ENCODE assay signal across 9 cellular contexts in genomic region chr6:119444642-119445557, GRCh38.
DNase-seq lines count a peak whose midpoint lies in the region; ATAC-seq and TF ChIP-seq lines count a peak whose summit lies in the region.
"Had no signal": no experiment of that assay in that cellular context is flagged by ENCODE, and none has a peak within 500 bp of the region (broad histone marks: within the 10 kb centered on the region; RNA-seq: fewer than 3 reads in every experiment).

No MANE protein-coding gene starts in this region.

- H4K20me1 ChIP-seq in fibroblast of lung (ENCODE audit: control insufficient read depth, extremely low read depth, insufficient read depth, low read length), result no peaks in the 10 kb centered on the region

- peaks cover 10% of the 10 kb centered on the region for H3K36me3 Mint-ChIP-seq in activated T-helper 1 cell treated with anti-CD3 and anti-CD28 coated beads, Interleukin-12 subunit alpha, Interleukin-12 subunit beta, Interleukin-2, Interleukin-4 antibody, amounts not matched to agents 30 ng/mL and 10 ng/mL and 1 ng/mL, durations not matched to agents 14 hours and 24 hours and 36 hours (ENCODE audit: low read depth)

- no peak for TF ChIP-seq CTCF in fibroblast of lung (conservative IDR thresholded peaks at IDR 0.05 in 1 of 2, IDR thresholded peaks at IDR 0.05 in 1 of 2; ENCODE audit: low read depth in 1 of 2, low read length in 2 of 2)
- TF ChIP-seq CTCF in brain microvascular endothelial cell (IDR thresholded peaks at IDR 0.05; ENCODE audit: low read depth, low read length, missing control alignments), result no peak

- peaks cover 13% of the 10 kb centered on the region for H3K9me3 Mint-ChIP-seq in activated T-helper 1 cell treated with anti-CD3 and anti-CD28 coated beads, Interleukin-12 subunit alpha, Interleukin-12 subunit beta, Interleukin-2, Interleukin-4 antibody, amounts not matched to agents 30 ng/mL and 10 ng/mL and 1 ng/mL, durations not matched to agents 14 hours and 24 hours and 36 hours
- H3K9me3 Mint-ChIP-seq: activated T-cell treated with anti-CD3 and anti-CD28 coated beads, Interleukin-2, amount 50 U/mL, for 4 hours had no signal

- in situ Hi-C loops in brain microvascular endothelial cell (cut with HindIII; ENCODE audit: low pct_ligation_motif_present, low sequenced_read_pairs), result no loop called here

- no peaks in the 10 kb centered on the region for H3K79me2 ChIP-seq in fibroblast of lung (ENCODE audit: control insufficient read depth, insufficient read depth, low read length)

- H3K27ac ChIP-seq in fibroblast of lung (ENCODE audit: insufficient read depth, low read length) (no peak overlapping the region), brain microvascular endothelial cell (no peak overlapping the region)

- H3K27ac Mint-ChIP-seq in activated T-helper 1 cell treated with anti-CD3 and anti-CD28 coated beads, Interleukin-12 subunit alpha, Interleukin-12 subunit beta, Interleukin-2, Interleukin-4 antibody, amounts not matched to agents 30 ng/mL and 10 ng/mL and 1 ng/mL, durations not matched to agents 14 hours and 24 hours and 36 hours, result no peak overlapping the region

- peaks cover 8% of the 10 kb centered on the region for H3K4me1 ChIP-seq in fibroblast of lung (ENCODE audit: control insufficient read depth, extremely low read depth, insufficient read depth, low read length)

- H3K4me3 ChIP-seq in fibroblast of lung (replicated peaks in 1 of 4; ENCODE audit: control extremely low read depth in 1 of 4, insufficient read depth in 1 of 4, low read depth in 3 of 4, low read length in 4 of 4) (no peak overlapping the region), brain microvascular endothelial cell (ENCODE audit: low read depth, low read length) (no peak overlapping the region)

- no peaks in the 10 kb centered on the region for H3K36me3 ChIP-seq in fibroblast of lung (ENCODE audit: control insufficient read depth, insufficient read depth, low read length)
- H3K36me3 ChIP-seq in brain microvascular endothelial cell (replicated peaks), result no peaks in the 10 kb centered on the region

- no peak overlapping the region for H3K9ac ChIP-seq in fibroblast of lung (ENCODE audit: insufficient read depth, low read length)

- no peak overlapping the region for H3K4me2 ChIP-seq in fibroblast of lung (ENCODE audit: extremely low read depth, insufficient read depth, low read length)

- H3K4me3 Mint-ChIP-seq in activated T-helper 1 cell treated with anti-CD3 and anti-CD28 coated beads, Interleukin-12 subunit alpha, Interleukin-12 subunit beta, Interleukin-2, Interleukin-4 antibody, amounts not matched to agents 30 ng/mL and 10 ng/mL and 1 ng/mL, durations not matched to agents 14 hours and 24 hours and 36 hours, result no peak overlapping the region
- H3K4me3 Mint-ChIP-seq: activated T-cell treated with anti-CD3 and anti-CD28 coated beads, Interleukin-2, amount 50 U/mL, for 4 hours had no signal

- peaks cover 55% of the 10 kb centered on the region for H3K4me1 Mint-ChIP-seq in activated T-helper 1 cell treated with anti-CD3 and anti-CD28 coated beads, Interleukin-12 subunit alpha, Interleukin-12 subunit beta, Interleukin-2, Interleukin-4 antibody, amounts not matched to agents 30 ng/mL and 10 ng/mL and 1 ng/mL, durations not matched to agents 14 hours and 24 hours and 36 hours (ENCODE audit: low read depth)

- DNase-seq in fibroblast of lung (ENCODE audit: low read depth in 2 of 2) (peak; percentile 16 to 38), dedifferentiated amniotic fluid mesenchymal stem cell (ENCODE audit: extremely low spot score) (no peak), brain microvascular endothelial cell (no peak), DMS53 (lab: John Stamatoyannopoulos, UW) (no peak)
- DNase-seq in activated T-helper 1 cell treated with anti-CD3 and anti-CD28 coated beads, Interleukin-12 subunit alpha, Interleukin-12 subunit beta, Interleukin-2, Interleukin-4 antibody, amounts not matched to agents 30 ng/mL and 10 ng/mL and 1 ng/mL, durations not matched to agents 14 hours and 24 hours and 36 hours (ENCODE audit: low spot score), result no peak
- DNase-seq: activated T-cell treated with anti-CD3 and anti-CD28 coated beads, Interleukin-2, amount 50 U/mL, for 4 hours had no signal

- no peaks in the 10 kb centered on the region for H3K27me3 ChIP-seq in fibroblast of lung (ENCODE audit: control insufficient read depth, insufficient read depth, low read length)
- no peaks in the 10 kb centered on the region for H3K27me3 ChIP-seq in brain microvascular endothelial cell (replicated peaks)

- peaks cover 2% of the 10 kb centered on the region for H3K27me3 Mint-ChIP-seq in activated T-helper 1 cell treated with anti-CD3 and anti-CD28 coated beads, Interleukin-12 subunit alpha, Interleukin-12 subunit beta, Interleukin-2, Interleukin-4 antibody, amounts not matched to agents 30 ng/mL and 10 ng/mL and 1 ng/mL, durations not matched to agents 14 hours and 24 hours and 36 hours (ENCODE audit: insufficient read depth)

- no peak overlapping the region for H2AFZ ChIP-seq in fibroblast of lung (ENCODE audit: low read length)

- H3K9me3 ChIP-seq in fibroblast of lung (ENCODE audit: control insufficient read depth, insufficient read depth, low read depth, low read length), result no peaks in the 10 kb centered on the region

- ATAC-seq in GM18517 (IDR thresholded peaks at IDR 0.05; ENCODE audit: unreplicated experiment), result peak; percentile 80
- ATAC-seq in GM21576 (IDR thresholded peaks at IDR 0.05; ENCODE audit: unreplicated experiment), result peak; percentile 45
- ATAC-seq in HG03354 (IDR thresholded peaks at IDR 0.05; ENCODE audit: poor library complexity, severe bottlenecking, unreplicated experiment), result peak; percentile 74

- intact Hi-C loops in activated T-helper 1 cell treated with anti-CD3 and anti-CD28 coated beads, Interleukin-12 subunit alpha, Interleukin-12 subunit beta, Interleukin-2, Interleukin-4 antibody, amounts not matched to agents 30 ng/mL and 10 ng/mL and 1 ng/mL, durations not matched to agents 14 hours and 24 hours and 36 hours (cut with micrococcal nuclease), result no loop called here

Comparison
In these comparisons a context has a peak if more than half of its experiments do, and no peak if none do; other contexts are left out.
1. DNase-seq: peak in fibroblast of lung (2 of 2); none in dedifferentiated amniotic fluid mesenchymal stem cell (single experiment), brain microvascular endothelial cell (single experiment), DMS53 (single experiment) and activated T-helper 1 cell treated with anti-CD3 and anti-CD28 coated beads, Interleukin-12 subunit alpha, Interleukin-12 subunit beta, Interleukin-2, Interleukin-4 antibody, amounts not matched to agents 30 ng/mL and 10 ng/mL and 1 ng/mL, durations not matched to agents 14 hours and 24 hours and 36 hours (single experiment).
2. Peak in every context shown above with its lines, with median percentiles within 50 percentile points of each other: ATAC-seq.